In genomic region chr5:138275379-138275782, GRCh38 we compare ENCODE assay signal across 1 cellular context.
TF ChIP-seq lines count a peak whose summit lies in the region.

No MANE protein-coding gene starts in this region.

TF ChIP-seq in HEK293, 187 proteins besides CTCF, POLR2A, EP300 and RAD21 (continued from another document and continues in another):
- TF ChIP-seq, protein P1, sequence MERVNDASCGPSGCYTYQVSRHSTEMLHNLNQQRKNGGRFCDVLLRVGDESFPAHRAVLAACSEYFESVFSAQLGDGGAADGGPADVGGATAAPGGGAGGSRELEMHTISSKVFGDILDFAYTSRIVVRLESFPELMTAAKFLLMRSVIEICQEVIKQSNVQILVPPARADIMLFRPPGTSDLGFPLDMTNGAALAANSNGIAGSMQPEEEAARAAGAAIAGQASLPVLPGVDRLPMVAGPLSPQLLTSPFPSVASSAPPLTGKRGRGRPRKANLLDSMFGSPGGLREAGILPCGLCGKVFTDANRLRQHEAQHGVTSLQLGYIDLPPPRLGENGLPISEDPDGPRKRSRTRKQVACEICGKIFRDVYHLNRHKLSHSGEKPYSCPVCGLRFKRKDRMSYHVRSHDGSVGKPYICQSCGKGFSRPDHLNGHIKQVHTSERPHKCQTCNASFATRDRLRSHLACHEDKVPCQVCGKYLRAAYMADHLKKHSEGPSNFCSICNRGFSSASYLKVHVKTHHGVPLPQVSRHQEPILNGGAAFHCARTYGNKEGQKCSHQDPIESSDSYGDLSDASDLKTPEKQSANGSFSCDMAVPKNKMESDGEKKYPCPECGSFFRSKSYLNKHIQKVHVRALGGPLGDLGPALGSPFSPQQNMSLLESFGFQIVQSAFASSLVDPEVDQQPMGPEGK (tag by site-specific recombination; IDR thresholded peaks at IDR 0.05), result peak; percentile 69; the same call in 1 of the 2 replicates
- no peak for TF ChIP-seq ZNF404 (tag by site-specific recombination; IDR thresholded peaks at IDR 0.05)
- TF ChIP-seq GFI1B (tag by site-specific recombination; IDR thresholded peaks at IDR 0.05), result peak; percentile 70
- TF ChIP-seq ZNF302 (tag by site-specific recombination; IDR thresholded peaks at IDR 0.05; ENCODE audit: low read depth), result no peak
- TF ChIP-seq ZNF626 (tag by site-specific recombination; IDR thresholded peaks at IDR 0.05), result peak; percentile 64; the same call in 1 of the 2 replicates
- TF ChIP-seq, protein P2, sequence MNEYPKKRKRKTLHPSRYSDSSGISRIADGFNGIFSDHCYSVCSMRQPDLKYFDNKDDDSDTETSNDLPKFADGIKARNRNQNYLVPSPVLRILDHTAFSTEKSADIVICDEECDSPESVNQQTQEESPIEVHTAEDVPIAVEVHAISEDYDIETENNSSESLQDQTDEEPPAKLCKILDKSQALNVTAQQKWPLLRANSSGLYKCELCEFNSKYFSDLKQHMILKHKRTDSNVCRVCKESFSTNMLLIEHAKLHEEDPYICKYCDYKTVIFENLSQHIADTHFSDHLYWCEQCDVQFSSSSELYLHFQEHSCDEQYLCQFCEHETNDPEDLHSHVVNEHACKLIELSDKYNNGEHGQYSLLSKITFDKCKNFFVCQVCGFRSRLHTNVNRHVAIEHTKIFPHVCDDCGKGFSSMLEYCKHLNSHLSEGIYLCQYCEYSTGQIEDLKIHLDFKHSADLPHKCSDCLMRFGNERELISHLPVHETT (tag by site-specific recombination; IDR thresholded peaks at IDR 0.05), result no peak
- TF ChIP-seq RBAK (tag by site-specific recombination; IDR thresholded peaks at IDR 0.05), result no peak
- TF ChIP-seq, protein P3, sequence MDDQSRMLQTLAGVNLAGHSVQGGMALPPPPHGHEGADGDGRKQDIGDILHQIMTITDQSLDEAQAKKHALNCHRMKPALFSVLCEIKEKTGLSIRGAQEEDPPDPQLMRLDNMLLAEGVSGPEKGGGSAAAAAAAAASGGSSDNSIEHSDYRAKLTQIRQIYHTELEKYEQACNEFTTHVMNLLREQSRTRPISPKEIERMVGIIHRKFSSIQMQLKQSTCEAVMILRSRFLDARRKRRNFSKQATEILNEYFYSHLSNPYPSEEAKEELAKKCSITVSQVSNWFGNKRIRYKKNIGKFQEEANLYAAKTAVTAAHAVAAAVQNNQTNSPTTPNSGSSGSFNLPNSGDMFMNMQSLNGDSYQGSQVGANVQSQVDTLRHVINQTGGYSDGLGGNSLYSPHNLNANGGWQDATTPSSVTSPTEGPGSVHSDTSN (CRISPR knock-in tag; IDR thresholded peaks at IDR 0.05), result no peak
- peak; percentile 98 for TF ChIP-seq FEZF1 (tag by site-specific recombination; IDR thresholded peaks at IDR 0.05)
- peak; percentile 68 for TF ChIP-seq ATF2 (tag by site-specific recombination; IDR thresholded peaks at IDR 0.05; ENCODE audit: low read depth)
- TF ChIP-seq ZNF76 (tag by site-specific recombination; IDR thresholded peaks at IDR 0.05; ENCODE audit: borderline replicate concordance, low read depth), result no peak
- TF ChIP-seq ZNF221 (tag by site-specific recombination; IDR thresholded peaks at IDR 0.05; ENCODE audit: borderline replicate concordance), result no peak
- TF ChIP-seq, protein P4, sequence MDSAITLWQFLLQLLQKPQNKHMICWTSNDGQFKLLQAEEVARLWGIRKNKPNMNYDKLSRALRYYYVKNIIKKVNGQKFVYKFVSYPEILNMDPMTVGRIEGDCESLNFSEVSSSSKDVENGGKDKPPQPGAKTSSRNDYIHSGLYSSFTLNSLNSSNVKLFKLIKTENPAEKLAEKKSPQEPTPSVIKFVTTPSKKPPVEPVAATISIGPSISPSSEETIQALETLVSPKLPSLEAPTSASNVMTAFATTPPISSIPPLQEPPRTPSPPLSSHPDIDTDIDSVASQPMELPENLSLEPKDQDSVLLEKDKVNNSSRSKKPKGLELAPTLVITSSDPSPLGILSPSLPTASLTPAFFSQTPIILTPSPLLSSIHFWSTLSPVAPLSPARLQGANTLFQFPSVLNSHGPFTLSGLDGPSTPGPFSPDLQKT (IDR thresholded peaks at IDR 0.05; ENCODE audit: borderline replicate concordance, low read depth, low read length), result no peak
- TF ChIP-seq MYNN (tag by site-specific recombination; IDR thresholded peaks at IDR 0.05; ENCODE audit: borderline replicate concordance), result no peak
- no peak for TF ChIP-seq ZNF248 (tag by site-specific recombination; IDR thresholded peaks at IDR 0.05)
- no peak for TF ChIP-seq ZNF239 (tag by site-specific recombination; IDR thresholded peaks at IDR 0.05)
- TF ChIP-seq ZNF473 (tag by site-specific recombination; IDR thresholded peaks at IDR 0.05), result no peak
- no peak for TF ChIP-seq REST (tag by site-specific recombination; IDR thresholded peaks at IDR 0.05)
- TF ChIP-seq GLI2 (tag by site-specific recombination; IDR thresholded peaks at IDR 0.05; ENCODE audit: borderline replicate concordance, low read depth), result no peak; the same call in 1 of the 2 replicates
- no peak for TF ChIP-seq KLF9 (tag by site-specific recombination; IDR thresholded peaks at IDR 0.05; ENCODE audit: low read depth)
- TF ChIP-seq WT1 (tag by site-specific recombination; IDR thresholded peaks at IDR 0.05), result peak; percentile 96
- TF ChIP-seq SCRT2 (tag by site-specific recombination; IDR thresholded peaks at IDR 0.05), result no peak
- TF ChIP-seq ZNF670 (tag by site-specific recombination; IDR thresholded peaks at IDR 0.05; ENCODE audit: low read depth), result no peak
- TF ChIP-seq INSM2 (tag by site-specific recombination; IDR thresholded peaks at IDR 0.05), result peak; percentile 57; the same call in 1 of the 2 replicates
- TF ChIP-seq ZNF776 (tag by site-specific recombination; IDR thresholded peaks at IDR 0.05; ENCODE audit: borderline replicate concordance), result no peak
- no peak for TF ChIP-seq ZNF677 (tag by site-specific recombination; IDR thresholded peaks at IDR 0.05)
- no peak for TF ChIP-seq ZNF266 (tag by site-specific recombination; IDR thresholded peaks at IDR 0.05; ENCODE audit: low read depth)
- peak; percentile 87 for TF ChIP-seq ZNF660 (tag by site-specific recombination; IDR thresholded peaks at IDR 0.05)
- TF ChIP-seq ZBTB17 (tag by site-specific recombination; IDR thresholded peaks at IDR 0.05), result no peak
- no peak for TF ChIP-seq ZNF837 (tag by site-specific recombination; IDR thresholded peaks at IDR 0.05)
- no peak for TF ChIP-seq ZBTB21 (tag by site-specific recombination; IDR thresholded peaks at IDR 0.05)
- TF ChIP-seq ZNF48 (tag by site-specific recombination; IDR thresholded peaks at IDR 0.05), result no peak
- TF ChIP-seq ZNF133 (tag by site-specific recombination; IDR thresholded peaks at IDR 0.05), result no peak
- no peak for TF ChIP-seq ZSCAN23 (tag by site-specific recombination; IDR thresholded peaks at IDR 0.05)
- TF ChIP-seq, protein P5, sequence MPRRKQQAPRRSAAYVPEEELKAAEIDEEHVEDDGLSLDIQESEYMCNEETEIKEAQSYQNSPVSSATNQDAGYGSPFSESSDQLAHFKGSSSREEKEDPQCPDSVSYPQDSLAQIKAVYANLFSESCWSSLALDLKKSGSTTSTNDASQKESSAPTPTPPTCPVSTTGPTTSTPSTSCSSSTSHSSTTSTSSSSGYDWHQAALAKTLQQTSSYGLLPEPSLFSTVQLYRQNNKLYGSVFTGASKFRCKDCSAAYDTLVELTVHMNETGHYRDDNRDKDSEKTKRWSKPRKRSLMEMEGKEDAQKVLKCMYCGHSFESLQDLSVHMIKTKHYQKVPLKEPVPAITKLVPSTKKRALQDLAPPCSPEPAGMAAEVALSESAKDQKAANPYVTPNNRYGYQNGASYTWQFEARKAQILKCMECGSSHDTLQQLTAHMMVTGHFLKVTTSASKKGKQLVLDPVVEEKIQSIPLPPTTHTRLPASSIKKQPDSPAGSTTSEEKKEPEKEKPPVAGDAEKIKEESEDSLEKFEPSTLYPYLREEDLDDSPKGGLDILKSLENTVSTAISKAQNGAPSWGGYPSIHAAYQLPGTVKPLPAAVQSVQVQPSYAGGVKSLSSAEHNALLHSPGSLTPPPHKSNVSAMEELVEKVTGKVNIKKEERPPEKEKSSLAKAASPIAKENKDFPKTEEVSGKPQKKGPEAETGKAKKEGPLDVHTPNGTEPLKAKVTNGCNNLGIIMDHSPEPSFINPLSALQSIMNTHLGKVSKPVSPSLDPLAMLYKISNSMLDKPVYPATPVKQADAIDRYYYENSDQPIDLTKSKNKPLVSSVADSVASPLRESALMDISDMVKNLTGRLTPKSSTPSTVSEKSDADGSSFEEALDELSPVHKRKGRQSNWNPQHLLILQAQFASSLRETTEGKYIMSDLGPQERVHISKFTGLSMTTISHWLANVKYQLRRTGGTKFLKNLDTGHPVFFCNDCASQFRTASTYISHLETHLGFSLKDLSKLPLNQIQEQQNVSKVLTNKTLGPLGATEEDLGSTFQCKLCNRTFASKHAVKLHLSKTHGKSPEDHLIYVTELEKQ (tag by site-specific recombination; IDR thresholded peaks at IDR 0.05; ENCODE audit: borderline replicate concordance), result peak; percentile 64; the same call in 1 of the 2 replicates
- no peak for TF ChIP-seq ZNF23 (tag by site-specific recombination; IDR thresholded peaks at IDR 0.05; ENCODE audit: borderline replicate concordance)
- TF ChIP-seq MEIS1 (CRISPR knock-in tag; IDR thresholded peaks at IDR 0.05; ENCODE audit: borderline replicate concordance), result no peak
- no peak for TF ChIP-seq ZNF701 (tag by site-specific recombination; IDR thresholded peaks at IDR 0.05)
- TF ChIP-seq, protein P6, sequence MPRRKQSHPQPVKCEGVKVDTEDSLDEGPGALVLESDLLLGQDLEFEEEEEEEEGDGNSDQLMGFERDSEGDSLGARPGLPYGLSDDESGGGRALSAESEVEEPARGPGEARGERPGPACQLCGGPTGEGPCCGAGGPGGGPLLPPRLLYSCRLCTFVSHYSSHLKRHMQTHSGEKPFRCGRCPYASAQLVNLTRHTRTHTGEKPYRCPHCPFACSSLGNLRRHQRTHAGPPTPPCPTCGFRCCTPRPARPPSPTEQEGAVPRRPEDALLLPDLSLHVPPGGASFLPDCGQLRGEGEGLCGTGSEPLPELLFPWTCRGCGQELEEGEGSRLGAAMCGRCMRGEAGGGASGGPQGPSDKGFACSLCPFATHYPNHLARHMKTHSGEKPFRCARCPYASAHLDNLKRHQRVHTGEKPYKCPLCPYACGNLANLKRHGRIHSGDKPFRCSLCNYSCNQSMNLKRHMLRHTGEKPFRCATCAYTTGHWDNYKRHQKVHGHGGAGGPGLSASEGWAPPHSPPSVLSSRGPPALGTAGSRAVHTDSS (tag by site-specific recombination; IDR thresholded peaks at IDR 0.05), result no peak
- no peak for TF ChIP-seq ZNF362 (tag by site-specific recombination; IDR thresholded peaks at IDR 0.05)
- no peak for TF ChIP-seq ZNF571 (tag by site-specific recombination; IDR thresholded peaks at IDR 0.05)
- TF ChIP-seq ZNF785 (tag by site-specific recombination; IDR thresholded peaks at IDR 0.05), result no peak
